ENCODE assay signal across 1 cellular context in genomic region chr5:80069251-80069650, GRCh38.
TF ChIP-seq lines count a peak whose summit lies in the region.

No MANE protein-coding gene starts in this region.

TF ChIP-seq in GM23338, 12 proteins besides CTCF, POLR2A, EP300 and RAD21:
- TF ChIP-seq REST (IDR thresholded peaks at IDR 0.05; ENCODE audit: unreplicated experiment) (no peak), POLR2AphosphoS5 (IDR thresholded peaks at IDR 0.05; ENCODE audit: low read depth) (no peak), EZH2phosphoT487 (IDR thresholded peaks at IDR 0.05; ENCODE audit: unreplicated experiment) (no peak), JUNB (IDR thresholded peaks at IDR 0.05; ENCODE audit: unreplicated experiment) (no peak), STAT1 (IDR thresholded peaks at IDR 0.05; ENCODE audit: unreplicated experiment) (no peak), ETS1 (IDR thresholded peaks at IDR 0.05) (no peak), CREB1 (CRISPR knock-in tag; IDR thresholded peaks at IDR 0.05; ENCODE audit: low read depth) (no peak), NANOG (IDR thresholded peaks at IDR 0.05; ENCODE audit: borderline replicate concordance) (no peak), ZNF331 (CRISPR knock-in tag; IDR thresholded peaks at IDR 0.05; ENCODE audit: low read depth) (no peak)
